2 cellular contexts compared by ENCODE assay signal in the genomic region with DNA sequence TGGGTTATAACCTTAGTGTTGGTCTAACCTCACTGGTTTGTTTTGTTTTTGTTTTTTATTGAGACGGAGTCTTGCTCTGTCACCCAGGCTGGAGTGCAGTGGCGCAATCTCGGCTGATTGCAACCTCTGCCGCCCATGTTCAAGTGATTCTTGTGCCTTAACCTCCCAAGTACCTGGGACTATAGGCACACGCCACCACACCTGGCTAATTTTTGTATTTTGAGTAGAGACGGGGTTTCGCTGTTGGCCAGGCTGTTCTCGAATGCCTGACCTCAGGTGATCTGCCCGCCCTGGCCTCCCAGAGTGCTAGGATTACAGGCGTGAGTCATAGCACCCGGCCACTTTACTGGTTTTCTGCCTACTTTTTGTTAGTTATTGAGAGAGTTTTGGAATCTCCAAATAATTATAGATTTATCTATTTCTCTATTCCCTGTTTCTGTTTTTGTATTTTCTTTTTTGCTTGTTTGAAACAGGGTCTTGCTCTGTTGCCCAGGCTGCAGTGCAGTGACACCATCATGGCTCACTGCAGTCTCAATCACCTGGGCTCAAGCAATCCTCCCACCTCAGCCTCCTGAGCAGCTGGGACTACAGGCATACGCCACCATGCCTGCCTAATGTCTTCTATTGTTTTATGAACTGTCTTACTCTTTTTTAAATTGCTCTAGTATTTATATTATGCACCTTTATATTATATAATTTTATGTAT.
A peak's percentile ranks its signal among the peaks of the same experiment; 100 is the strongest.
TF ChIP-seq lines count a peak whose summit lies in the region.

No MANE protein-coding gene starts in this region.

TF ChIP-seq in IMR-90, 13 proteins besides CTCF, POLR2A, EP300 and RAD21:
- TF ChIP-seq CHD1 (IDR thresholded peaks at IDR 0.05; ENCODE audit: low read depth, low read length): no peak
- TF ChIP-seq MAZ (IDR thresholded peaks at IDR 0.05; ENCODE audit: borderline replicate concordance, low read depth, low read length): no peak
- TF ChIP-seq BHLHE40 (IDR thresholded peaks at IDR 0.05; ENCODE audit: low read depth, low read length): no peak
- no peak for TF ChIP-seq FOS (IDR thresholded peaks at IDR 0.05; ENCODE audit: low read depth, low read length)
- no peak for TF ChIP-seq MXI1 (IDR thresholded peaks at IDR 0.05; ENCODE audit: borderline replicate concordance, low read depth, low read length)
- TF ChIP-seq MAFK (IDR thresholded peaks at IDR 0.05; ENCODE audit: low read depth, low read length): no peak
- TF ChIP-seq RFX5 (IDR thresholded peaks at IDR 0.05; ENCODE audit: low read depth, low read length): no peak
- TF ChIP-seq NFE2L2 (IDR thresholded peaks at IDR 0.05; ENCODE audit: low read depth, low read length): no peak
- TF ChIP-seq ELK1 (IDR thresholded peaks at IDR 0.05; ENCODE audit: borderline replicate concordance, low read depth, low read length): no peak
- no peak for TF ChIP-seq SMC3 (IDR thresholded peaks at IDR 0.05; ENCODE audit: low read depth, low read length)
- TF ChIP-seq CEBPB (IDR thresholded peaks at IDR 0.05; ENCODE audit: low read depth, low read length): no peak
- no peak for TF ChIP-seq RCOR1 (IDR thresholded peaks at IDR 0.05; ENCODE audit: insufficient replicate concordance, low read length)
- TF ChIP-seq, protein P1, sequence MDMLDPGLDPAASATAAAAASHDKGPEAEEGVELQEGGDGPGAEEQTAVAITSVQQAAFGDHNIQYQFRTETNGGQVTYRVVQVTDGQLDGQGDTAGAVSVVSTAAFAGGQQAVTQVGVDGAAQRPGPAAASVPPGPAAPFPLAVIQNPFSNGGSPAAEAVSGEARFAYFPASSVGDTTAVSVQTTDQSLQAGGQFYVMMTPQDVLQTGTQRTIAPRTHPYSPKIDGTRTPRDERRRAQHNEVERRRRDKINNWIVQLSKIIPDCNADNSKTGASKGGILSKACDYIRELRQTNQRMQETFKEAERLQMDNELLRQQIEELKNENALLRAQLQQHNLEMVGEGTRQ (IDR thresholded peaks at IDR 0.05; ENCODE audit: low read depth, low read length): no peak

TF ChIP-seq in WTC11, 78 proteins besides CTCF, POLR2A, EP300 and RAD21:
- TF ChIP-seq ZNF121 (CRISPR knock-in tag; IDR thresholded peaks at IDR 0.05) (peak; percentile 90; the same call in 1 of the 2 replicates), SMAD4 (CRISPR knock-in tag; IDR thresholded peaks at IDR 0.05) (no peak)
